Comparison of ENCODE assay signal across 9 cellular contexts in genomic region chr12:47614521-47614920, GRCh38.
"Had no signal": no experiment of that assay in that cellular context is flagged by ENCODE, and none has a peak within 500 bp of the region (broad histone marks: within the 10 kb centered on the region; RNA-seq: fewer than 3 reads in every experiment).

No MANE protein-coding gene starts in this region.

- H3K36me3 ChIP-seq: HAP-1 had no signal

- ATAC-seq: HCT116, HepG2, K562 had no signal

- H2AFZ ChIP-seq: GM23248 had no signal

- H3K9ac ChIP-seq: GM23248 had no signal

- H3K27ac ChIP-seq: GM23248, HL-60 had no signal

- DNase-seq: GM23248, GOT3, H7, HFFc6 had no signal

- H3K4me1 ChIP-seq: HAP-1 had no signal

- H3K27ac Mint-ChIP-seq: HFFc6 had no signal

- H3K4me3 ChIP-seq: GM23248, HAP-1, K562 had no signal

- H3K4me3 Mint-ChIP-seq: HFFc6 had no signal
